ENCODE assay signal across 25 cellular contexts in the genomic region with DNA sequence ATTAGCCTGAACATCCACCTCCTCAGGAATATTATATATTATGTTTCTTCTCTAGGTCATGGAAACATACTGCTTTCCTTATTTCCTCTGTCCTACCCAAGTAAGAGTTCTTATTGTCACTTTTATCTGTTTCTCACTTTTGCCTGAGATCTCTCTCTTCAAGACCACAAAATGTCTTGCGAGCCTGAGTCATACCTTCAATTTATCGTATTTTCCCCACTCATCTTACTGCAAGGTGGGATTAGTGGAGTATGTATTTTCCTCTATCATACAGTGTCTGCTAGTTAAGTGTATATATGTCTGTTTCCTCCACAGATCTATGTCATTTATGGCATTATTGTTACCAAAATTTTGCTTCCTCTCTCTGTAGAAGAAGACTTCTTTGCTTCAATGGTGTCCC.
"Had no signal": no experiment of that assay in that cellular context is flagged by ENCODE, and none has a peak within 500 bp of the region (broad histone marks: within the 10 kb centered on the region; RNA-seq: fewer than 3 reads in every experiment).

No MANE protein-coding gene starts in this region.

- H3K4me1 Mint-ChIP-seq: immature natural killer cell, neural crest cell had no signal

- H3K9me3 Mint-ChIP-seq: naive thymus-derived CD8-positive, alpha-beta T cell; stimulated activated effector memory CD8-positive, alpha-beta T cell treated with anti-CD3 and anti-CD28 coated beads, Interleukin-12 subunit alpha, Interleukin-12 subunit beta, amount 100 ng/mL, for 72 hours had no signal

- H3K36me3 Mint-ChIP-seq: immature natural killer cell; stimulated activated effector memory CD8-positive, alpha-beta T cell treated with anti-CD3 and anti-CD28 coated beads, Interleukin-12 subunit alpha, Interleukin-12 subunit beta, amount 100 ng/mL, for 72 hours had no signal

- H3K27ac Mint-ChIP-seq: immature natural killer cell; naive thymus-derived CD8-positive, alpha-beta T cell; nephron; stimulated activated effector memory CD8-positive, alpha-beta T cell treated with anti-CD3 and anti-CD28 coated beads, Interleukin-12 subunit alpha, Interleukin-12 subunit beta, amount 100 ng/mL, for 72 hours had no signal

- DNase-seq: hypothalamus; immature natural killer cell; kidney; left colon; left lung; lower lobe of right lung; mammary epithelial cell; mesenchymal stem cell; naive thymus-derived CD8-positive, alpha-beta T cell; nucleus accumbens; pancreas; posterior cingulate gyrus; retina; right cardiac atrium; stimulated activated CD4-positive, alpha-beta T cell treated with anti-CD3 and anti-CD28 coated beads, Interleukin-12 subunit alpha, Interleukin-12 subunit beta, amount 100 ng/mL, for 4 hours; stimulated activated CD4-positive, alpha-beta T cell treated with anti-CD3 and anti-CD28 coated beads, Interleukin-15, amount 100 ng/mL, for 24 hours; stimulated activated CD4-positive, alpha-beta T cell treated with anti-CD3 and anti-CD28 coated beads, Interleukin-4, amount 100 ng/mL, for 24 hours; stimulated activated naive CD4-positive, alpha-beta T cell; tibial artery; trophoblast cell; upper lobe of right lung had no signal

- H3K4me3 Mint-ChIP-seq: immature natural killer cell; naive thymus-derived CD8-positive, alpha-beta T cell; nephron; neural crest cell; stimulated activated effector memory CD8-positive, alpha-beta T cell treated with anti-CD3 and anti-CD28 coated beads, Interleukin-12 subunit alpha, Interleukin-12 subunit beta, amount 100 ng/mL, for 72 hours had no signal

- ATAC-seq: left colon; left lung; lower lobe of right lung; naive thymus-derived CD8-positive, alpha-beta T cell; pancreas; right cardiac atrium; sciatic nerve; stimulated activated effector memory CD8-positive, alpha-beta T cell treated with anti-CD3 and anti-CD28 coated beads, Interleukin-12 subunit alpha, Interleukin-12 subunit beta, amount 100 ng/mL, for 72 hours; upper lobe of right lung had no signal
